ENCODE assay signal across 10 cellular contexts in genomic region chr22:30821863-30822215, GRCh38.
DNase-seq lines count a peak whose midpoint lies in the region; ATAC-seq and TF ChIP-seq lines count a peak whose summit lies in the region.
"Had no signal": no experiment of that assay in that cellular context is flagged by ENCODE, and none has a peak within 500 bp of the region (broad histone marks: within the 10 kb centered on the region; RNA-seq: fewer than 3 reads in every experiment).

No MANE protein-coding gene starts in this region.

- H3K79me1 ChIP-seq in mesendoderm (ENCODE audit: low read length), result no peaks in the 10 kb centered on the region

- H3K4me3 ChIP-seq in left ventricle myocardium inferior, result peak overlapping the region; percentile 69
- H3K4me3 ChIP-seq in mesendoderm (ENCODE audit: low read length), result no peak overlapping the region
- peak overlapping the region; percentile 42 for H3K4me3 ChIP-seq in upper lobe of right lung
- H3K4me3 ChIP-seq in SJCRH30, result no peak overlapping the region

- WGBS in mesendoderm (ENCODE audit: extremely low coverage, insufficient coverage, low lambda C conversion rate), result no CpG with 5 or more reads among the region's 8 CpGs

- TF ChIP-seq CTCF in left ventricle myocardium inferior (IDR thresholded peaks at IDR 0.05; ENCODE audit: borderline replicate concordance) (no peak), chondrocyte (IDR thresholded peaks at IDR 0.05) (no peak), upper lobe of right lung (IDR thresholded peaks at IDR 0.05) (no peak)

- H3K27me3 ChIP-seq in left ventricle myocardium inferior (ENCODE audit: low read depth), result peaks cover 71% of the 10 kb centered on the region
- peaks cover 18% of the 10 kb centered on the region for H3K27me3 ChIP-seq in mesendoderm (ENCODE audit: insufficient read depth, low read length, poor library complexity)
- peaks cover 40% of the 10 kb centered on the region for H3K27me3 ChIP-seq in upper lobe of right lung
- H3K27me3 ChIP-seq in SJCRH30, result 0 out of 2 replicates have a peak, but pooled peaks cover 4% of the 10 kb centered on the region

- peak overlapping the region; percentile 70 for H3K4me2 ChIP-seq in mesendoderm (ENCODE audit: low read length)

- peaks cover 3% of the 10 kb centered on the region for H3K36me3 Mint-ChIP-seq in chondrocyte (ENCODE audit: low read depth)

- peaks cover 5% of the 10 kb centered on the region for H3K4me1 Mint-ChIP-seq in chondrocyte (ENCODE audit: low read depth)

- H3K36me3 ChIP-seq in left ventricle myocardium inferior, result no peaks in the 10 kb centered on the region
- no peaks in the 10 kb centered on the region for H3K36me3 ChIP-seq in mesendoderm (ENCODE audit: control insufficient read depth, insufficient read depth, low read length)
- no peaks in the 10 kb centered on the region for H3K36me3 ChIP-seq in upper lobe of right lung
- no peaks in the 10 kb centered on the region for H3K36me3 ChIP-seq in SJCRH30

- no peak overlapping the region for H4K8ac ChIP-seq in mesendoderm (ENCODE audit: low read depth, low read length)

- H3K4me3 Mint-ChIP-seq in chondrocyte (ENCODE audit: unreplicated experiment), result peak overlapping the region; percentile 65

- H3K56ac ChIP-seq in mesendoderm (ENCODE audit: low read length), result no peak overlapping the region

- no peak overlapping the region for H2BK5ac ChIP-seq in mesendoderm (ENCODE audit: low read length)

- H3K9me3 Mint-ChIP-seq in chondrocyte (ENCODE audit: low read depth), result no peaks in the 10 kb centered on the region
- H3K9me3 Mint-ChIP-seq: activated naive CD4-positive, alpha-beta T cell treated with anti-CD3 and anti-CD28 coated beads, Interleukin-2, amount 50 U/mL, for 72 hours; nephron had no signal

- no peak overlapping the region for H3K9ac ChIP-seq in mesendoderm (ENCODE audit: low read length)

- no peak overlapping the region for H2BK15ac ChIP-seq in mesendoderm (replicated peaks; ENCODE audit: low read depth)

- DNase-seq in left ventricle myocardium inferior (no peak), left cardiac atrium (no peak), chondrocyte (ENCODE audit: low spot score) (no peak), mesendoderm (no peak), upper lobe of right lung (no peak), SJCRH30 (no peak), cerebellum (ENCODE audit: low spot score) (no peak), MV-4-11 (lab: John Stamatoyannopoulos, UW) (no peak)

- no peak overlapping the region for H3K27ac ChIP-seq in left ventricle myocardium inferior (replicated peaks)
- no peak overlapping the region for H3K27ac ChIP-seq in mesendoderm (ENCODE audit: low read depth, low read length)
- no peak overlapping the region for H3K27ac ChIP-seq in upper lobe of right lung
- H3K27ac ChIP-seq in SJCRH30, result no peak overlapping the region

- H2BK120ac ChIP-seq in mesendoderm (ENCODE audit: low read depth, low read length), result no peak overlapping the region

- no peak overlapping the region for H4K5ac ChIP-seq in mesendoderm (ENCODE audit: low read length)

- peaks cover 12% of the 10 kb centered on the region for H3K4me1 ChIP-seq in left ventricle myocardium inferior
- no peaks in the 10 kb centered on the region for H3K4me1 ChIP-seq in mesendoderm (ENCODE audit: control insufficient read depth, low read depth, low read length)
- H3K4me1 ChIP-seq in upper lobe of right lung, result peaks cover 11% of the 10 kb centered on the region
- no peaks in the 10 kb centered on the region for H3K4me1 ChIP-seq in SJCRH30

- no peak overlapping the region for H3K27ac Mint-ChIP-seq in chondrocyte (ENCODE audit: unreplicated experiment)
- H3K27ac Mint-ChIP-seq: activated naive CD4-positive, alpha-beta T cell treated with anti-CD3 and anti-CD28 coated beads, Interleukin-2, amount 50 U/mL, for 72 hours; nephron had no signal

- H3K18ac ChIP-seq in mesendoderm (ENCODE audit: low read length), result no peak overlapping the region

- H3K27me3 Mint-ChIP-seq in chondrocyte (ENCODE audit: low read depth), result peaks cover 34% of the 10 kb centered on the region

- intact Hi-C loops in left ventricle myocardium inferior (cut with micrococcal nuclease), result no loop called here
- intact Hi-C loops in left cardiac atrium (cut with DNase I), result no loop called here
- intact Hi-C loops in upper lobe of right lung (cut with DNase I), result no loop called here

- no peak for ATAC-seq in left cardiac atrium
- no peak for ATAC-seq in upper lobe of right lung

- no peak overlapping the region for H2AK5ac ChIP-seq in mesendoderm (ENCODE audit: low read length)

- H3K4ac ChIP-seq in mesendoderm (ENCODE audit: low read depth, low read length), result no peak overlapping the region

- no peaks in the 10 kb centered on the region for H3K79me2 ChIP-seq in mesendoderm (ENCODE audit: control insufficient read depth, insufficient read depth, low read length)

- no peak overlapping the region for H3K23ac ChIP-seq in mesendoderm (ENCODE audit: low read length)

- H3K9me3 ChIP-seq in left ventricle myocardium inferior (replicated peaks) (no peaks in the 10 kb centered on the region), upper lobe of right lung (no peaks in the 10 kb centered on the region), SJCRH30 (replicated peaks) (no peaks in the 10 kb centered on the region)

Comparison
In these comparisons a context has a peak if more than half of its experiments do, and no peak if none do; other contexts are left out.
1. H3K4me3 ChIP-seq: peak in left ventricle myocardium inferior (single experiment) and upper lobe of right lung (single experiment); none in mesendoderm (single experiment) and SJCRH30 (single experiment).